Comparison of ENCODE assay signal across 1 cellular context in the genomic region with DNA sequence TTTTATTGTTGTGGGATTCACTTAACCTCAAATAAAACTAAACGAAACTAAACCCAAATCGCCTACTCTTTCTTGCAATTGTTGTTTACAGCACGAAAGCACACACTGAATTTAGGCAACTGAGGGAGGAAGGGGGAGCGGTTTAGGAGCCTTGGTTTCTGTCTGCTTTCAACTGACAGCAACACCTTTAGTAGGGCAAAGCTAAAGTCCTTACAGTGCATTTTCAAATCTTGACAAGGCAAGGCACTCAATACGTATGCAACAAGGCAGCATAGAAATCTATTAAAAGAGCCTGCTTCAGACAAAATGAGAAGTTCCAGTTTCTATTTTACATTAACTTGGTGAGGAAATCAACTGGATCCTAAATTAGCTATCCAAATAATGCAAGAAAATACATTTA.
TF ChIP-seq lines count a peak whose summit lies in the region.

No MANE protein-coding gene starts in this region.

TF ChIP-seq in H1, 55 proteins besides CTCF, POLR2A, EP300 and RAD21:
- TF ChIP-seq, protein P1, sequence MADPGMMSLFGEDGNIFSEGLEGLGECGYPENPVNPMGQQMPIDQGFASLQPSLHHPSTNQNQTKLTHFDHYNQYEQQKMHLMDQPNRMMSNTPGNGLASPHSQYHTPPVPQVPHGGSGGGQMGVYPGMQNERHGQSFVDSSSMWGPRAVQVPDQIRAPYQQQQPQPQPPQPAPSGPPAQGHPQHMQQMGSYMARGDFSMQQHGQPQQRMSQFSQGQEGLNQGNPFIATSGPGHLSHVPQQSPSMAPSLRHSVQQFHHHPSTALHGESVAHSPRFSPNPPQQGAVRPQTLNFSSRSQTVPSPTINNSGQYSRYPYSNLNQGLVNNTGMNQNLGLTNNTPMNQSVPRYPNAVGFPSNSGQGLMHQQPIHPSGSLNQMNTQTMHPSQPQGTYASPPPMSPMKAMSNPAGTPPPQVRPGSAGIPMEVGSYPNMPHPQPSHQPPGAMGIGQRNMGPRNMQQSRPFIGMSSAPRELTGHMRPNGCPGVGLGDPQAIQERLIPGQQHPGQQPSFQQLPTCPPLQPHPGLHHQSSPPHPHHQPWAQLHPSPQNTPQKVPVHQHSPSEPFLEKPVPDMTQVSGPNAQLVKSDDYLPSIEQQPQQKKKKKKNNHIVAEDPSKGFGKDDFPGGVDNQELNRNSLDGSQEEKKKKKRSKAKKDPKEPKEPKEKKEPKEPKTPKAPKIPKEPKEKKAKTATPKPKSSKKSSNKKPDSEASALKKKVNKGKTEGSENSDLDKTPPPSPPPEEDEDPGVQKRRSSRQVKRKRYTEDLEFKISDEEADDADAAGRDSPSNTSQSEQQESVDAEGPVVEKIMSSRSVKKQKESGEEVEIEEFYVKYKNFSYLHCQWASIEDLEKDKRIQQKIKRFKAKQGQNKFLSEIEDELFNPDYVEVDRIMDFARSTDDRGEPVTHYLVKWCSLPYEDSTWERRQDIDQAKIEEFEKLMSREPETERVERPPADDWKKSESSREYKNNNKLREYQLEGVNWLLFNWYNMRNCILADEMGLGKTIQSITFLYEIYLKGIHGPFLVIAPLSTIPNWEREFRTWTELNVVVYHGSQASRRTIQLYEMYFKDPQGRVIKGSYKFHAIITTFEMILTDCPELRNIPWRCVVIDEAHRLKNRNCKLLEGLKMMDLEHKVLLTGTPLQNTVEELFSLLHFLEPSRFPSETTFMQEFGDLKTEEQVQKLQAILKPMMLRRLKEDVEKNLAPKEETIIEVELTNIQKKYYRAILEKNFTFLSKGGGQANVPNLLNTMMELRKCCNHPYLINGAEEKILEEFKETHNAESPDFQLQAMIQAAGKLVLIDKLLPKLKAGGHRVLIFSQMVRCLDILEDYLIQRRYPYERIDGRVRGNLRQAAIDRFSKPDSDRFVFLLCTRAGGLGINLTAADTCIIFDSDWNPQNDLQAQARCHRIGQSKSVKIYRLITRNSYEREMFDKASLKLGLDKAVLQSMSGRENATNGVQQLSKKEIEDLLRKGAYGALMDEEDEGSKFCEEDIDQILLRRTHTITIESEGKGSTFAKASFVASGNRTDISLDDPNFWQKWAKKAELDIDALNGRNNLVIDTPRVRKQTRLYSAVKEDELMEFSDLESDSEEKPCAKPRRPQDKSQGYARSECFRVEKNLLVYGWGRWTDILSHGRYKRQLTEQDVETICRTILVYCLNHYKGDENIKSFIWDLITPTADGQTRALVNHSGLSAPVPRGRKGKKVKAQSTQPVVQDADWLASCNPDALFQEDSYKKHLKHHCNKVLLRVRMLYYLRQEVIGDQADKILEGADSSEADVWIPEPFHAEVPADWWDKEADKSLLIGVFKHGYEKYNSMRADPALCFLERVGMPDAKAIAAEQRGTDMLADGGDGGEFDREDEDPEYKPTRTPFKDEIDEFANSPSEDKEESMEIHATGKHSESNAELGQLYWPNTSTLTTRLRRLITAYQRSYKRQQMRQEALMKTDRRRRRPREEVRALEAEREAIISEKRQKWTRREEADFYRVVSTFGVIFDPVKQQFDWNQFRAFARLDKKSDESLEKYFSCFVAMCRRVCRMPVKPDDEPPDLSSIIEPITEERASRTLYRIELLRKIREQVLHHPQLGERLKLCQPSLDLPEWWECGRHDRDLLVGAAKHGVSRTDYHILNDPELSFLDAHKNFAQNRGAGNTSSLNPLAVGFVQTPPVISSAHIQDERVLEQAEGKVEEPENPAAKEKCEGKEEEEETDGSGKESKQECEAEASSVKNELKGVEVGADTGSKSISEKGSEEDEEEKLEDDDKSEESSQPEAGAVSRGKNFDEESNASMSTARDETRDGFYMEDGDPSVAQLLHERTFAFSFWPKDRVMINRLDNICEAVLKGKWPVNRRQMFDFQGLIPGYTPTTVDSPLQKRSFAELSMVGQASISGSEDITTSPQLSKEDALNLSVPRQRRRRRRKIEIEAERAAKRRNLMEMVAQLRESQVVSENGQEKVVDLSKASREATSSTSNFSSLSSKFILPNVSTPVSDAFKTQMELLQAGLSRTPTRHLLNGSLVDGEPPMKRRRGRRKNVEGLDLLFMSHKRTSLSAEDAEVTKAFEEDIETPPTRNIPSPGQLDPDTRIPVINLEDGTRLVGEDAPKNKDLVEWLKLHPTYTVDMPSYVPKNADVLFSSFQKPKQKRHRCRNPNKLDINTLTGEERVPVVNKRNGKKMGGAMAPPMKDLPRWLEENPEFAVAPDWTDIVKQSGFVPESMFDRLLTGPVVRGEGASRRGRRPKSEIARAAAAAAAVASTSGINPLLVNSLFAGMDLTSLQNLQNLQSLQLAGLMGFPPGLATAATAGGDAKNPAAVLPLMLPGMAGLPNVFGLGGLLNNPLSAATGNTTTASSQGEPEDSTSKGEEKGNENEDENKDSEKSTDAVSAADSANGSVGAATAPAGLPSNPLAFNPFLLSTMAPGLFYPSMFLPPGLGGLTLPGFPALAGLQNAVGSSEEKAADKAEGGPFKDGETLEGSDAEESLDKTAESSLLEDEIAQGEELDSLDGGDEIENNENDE (IDR thresholded peaks at IDR 0.05; ENCODE audit: insufficient replicate concordance, low read length) = no peak
- TF ChIP-seq NRF1 (IDR thresholded peaks at IDR 0.05; ENCODE audit: low read depth, low read length) = no peak
- TF ChIP-seq, protein P2, sequence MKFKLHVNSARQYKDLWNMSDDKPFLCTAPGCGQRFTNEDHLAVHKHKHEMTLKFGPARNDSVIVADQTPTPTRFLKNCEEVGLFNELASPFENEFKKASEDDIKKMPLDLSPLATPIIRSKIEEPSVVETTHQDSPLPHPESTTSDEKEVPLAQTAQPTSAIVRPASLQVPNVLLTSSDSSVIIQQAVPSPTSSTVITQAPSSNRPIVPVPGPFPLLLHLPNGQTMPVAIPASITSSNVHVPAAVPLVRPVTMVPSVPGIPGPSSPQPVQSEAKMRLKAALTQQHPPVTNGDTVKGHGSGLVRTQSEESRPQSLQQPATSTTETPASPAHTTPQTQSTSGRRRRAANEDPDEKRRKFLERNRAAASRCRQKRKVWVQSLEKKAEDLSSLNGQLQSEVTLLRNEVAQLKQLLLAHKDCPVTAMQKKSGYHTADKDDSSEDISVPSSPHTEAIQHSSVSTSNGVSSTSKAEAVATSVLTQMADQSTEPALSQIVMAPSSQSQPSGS (IDR thresholded peaks at IDR 0.05; ENCODE audit: low read length) = no peak
TF ChIP-seq in H1: peak in this region for 0.
